Comparison of ENCODE assay signal across 9 cellular contexts in the genomic region with DNA sequence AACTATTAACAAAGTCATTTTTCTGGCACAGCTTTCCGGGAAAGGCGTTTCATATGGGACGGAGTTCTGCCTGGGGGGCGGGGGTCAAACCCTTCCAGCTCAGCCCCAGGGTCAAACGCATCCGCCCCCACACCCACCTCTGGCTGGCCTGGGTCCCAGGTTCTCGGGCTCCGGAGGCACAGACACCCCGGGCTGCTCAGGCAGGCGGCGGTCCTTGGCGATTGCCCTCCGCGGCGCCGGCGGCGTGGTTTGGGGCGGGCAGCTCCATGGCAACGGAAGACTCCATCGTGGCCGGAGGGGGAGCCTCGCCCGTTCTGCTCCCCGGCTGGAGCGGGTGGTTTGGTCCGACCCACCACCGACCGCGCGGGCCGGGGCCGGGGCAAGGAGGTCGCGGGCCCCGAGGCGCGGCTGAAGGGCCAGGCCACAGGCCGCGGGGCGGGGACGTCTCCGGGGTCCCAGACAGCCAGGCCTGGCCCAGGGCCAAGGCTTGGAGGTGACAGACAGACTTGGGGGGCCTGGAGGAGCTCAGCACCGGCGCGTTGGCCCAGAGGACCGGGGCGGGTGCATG. TPM values are rescaled to one million over a fixed set of nuclear protein-coding genes. Genes with fewer than 3 reads are reported as not detected.
DNase-seq lines count a peak whose midpoint lies in the region; ATAC-seq and TF ChIP-seq lines count a peak whose summit lies in the region.
"Had no signal": no experiment of that assay in that cellular context is flagged by ENCODE, and none has a peak within 500 bp of the region (broad histone marks: within the 10 kb centered on the region; RNA-seq: fewer than 3 reads in every experiment).

A gene with protein sequence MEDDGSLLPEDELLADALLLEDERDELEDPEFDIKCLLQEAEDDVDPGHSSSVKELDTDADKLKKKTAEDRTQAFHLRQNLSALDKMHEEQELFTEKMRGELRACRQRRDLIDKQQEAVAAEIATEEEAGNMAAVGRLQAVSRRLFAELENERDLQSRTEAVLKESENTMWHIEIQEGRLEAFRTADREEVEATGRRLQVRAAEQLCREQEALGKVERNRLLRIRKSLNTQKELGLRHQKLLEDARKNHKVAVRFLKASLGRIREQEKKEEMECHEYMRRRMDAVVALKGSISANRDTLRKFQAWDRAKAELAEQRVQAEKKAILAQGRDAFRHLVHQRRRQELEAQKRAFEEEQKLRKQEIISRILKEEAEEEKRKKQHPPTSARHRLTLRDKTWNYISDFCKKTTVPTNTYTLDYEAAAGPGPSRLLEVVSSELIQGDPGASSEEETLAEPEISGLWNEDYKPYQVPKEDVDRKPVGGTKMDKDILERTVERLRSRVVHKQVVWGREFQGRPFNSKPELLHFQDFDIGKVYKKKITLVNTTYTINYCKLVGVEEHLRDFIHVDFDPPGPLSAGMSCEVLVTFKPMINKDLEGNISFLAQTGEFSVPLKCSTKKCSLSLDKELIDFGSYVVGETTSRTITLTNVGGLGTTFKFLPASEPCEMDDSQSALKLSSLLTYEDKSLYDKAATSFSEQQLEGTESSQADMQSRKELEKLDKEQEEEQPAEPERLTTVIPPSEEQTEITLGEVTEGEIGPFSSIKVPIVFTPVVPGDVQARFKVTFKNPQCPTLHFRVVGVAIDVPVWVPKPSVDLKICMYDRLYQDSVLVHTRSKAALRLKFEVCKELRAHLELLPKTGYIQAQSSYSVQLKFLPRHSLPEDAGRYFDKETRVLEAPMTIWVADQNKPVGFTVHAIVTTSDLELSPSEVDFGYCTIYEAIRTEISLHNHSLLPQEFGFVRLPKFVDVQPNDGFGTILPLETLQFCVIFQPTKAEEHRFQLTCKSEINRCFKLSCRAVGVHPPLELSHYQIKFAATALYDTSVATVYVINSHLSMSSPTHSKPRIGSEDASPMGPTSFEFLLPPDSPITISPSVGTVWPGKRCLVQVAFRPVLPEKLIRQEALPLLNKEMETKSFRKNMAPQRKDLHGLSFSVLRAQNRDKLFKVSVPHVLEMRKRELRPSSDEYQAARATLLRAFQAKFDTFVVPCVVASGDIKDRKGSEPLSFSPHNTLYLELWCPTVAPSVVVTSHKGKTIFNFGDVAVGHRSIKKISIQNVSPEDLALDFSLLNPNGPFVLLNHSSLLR (N-terminal part only) (minus strand): TSS at position 223 of the 568 bp plus-strand sequence. CDS start 12,830 bp downstream, outside the sequence.

- H3K27ac ChIP-seq in RWPE2 (ENCODE audit: poor library complexity, severe bottlenecking): no peak within 1 kb of the TSS
- H3K27ac ChIP-seq in left ventricle myocardium inferior (replicated peaks): no peak within 1 kb of the TSS

- DNase-seq in NCI-H748 (lab: John Stamatoyannopoulos, UW; ENCODE audit: unreplicated experiment): peak; percentile 69
- DNase-seq in NCI-H748 treated with DMSO at 0.1 percent for 48 hours (lab: John Stamatoyannopoulos, UW): no peak
- peak; percentile 47 for DNase-seq in RWPE2 (ENCODE audit: low spot score)
- DNase-seq in left ventricle myocardium inferior: no peak
- no peak for DNase-seq in GM19240 (ENCODE audit: insufficient read length, low spot score)
- no peak for DNase-seq in NCI-H1694 (lab: John Stamatoyannopoulos, UW)
- DNase-seq in GM19238 (ENCODE audit: insufficient read length, low spot score): no peak
- DNase-seq: foreskin melanocyte had no signal

- TF ChIP-seq CTCF in RWPE2 (IDR thresholded peaks at IDR 0.05; ENCODE audit: poor library complexity, severe bottlenecking) (no peak), left ventricle myocardium inferior (IDR thresholded peaks at IDR 0.05; ENCODE audit: borderline replicate concordance) (no peak)

- H3K27me3 ChIP-seq in RWPE2 (ENCODE audit: insufficient read depth, poor library complexity, severe bottlenecking) (peaks cover 6% of the 10 kb centered on the region), left ventricle myocardium inferior (ENCODE audit: low read depth) (peaks cover 99% of the 10 kb centered on the region), skeletal muscle satellite cell (ENCODE audit: control insufficient read depth, insufficient read depth, low read length) (peaks cover 53% of the 10 kb centered on the region)

- peak; percentile 45; the same call in 2 of the 3 replicates for ATAC-seq in RWPE2 (ENCODE audit: low read depth)

- H3K4me1 ChIP-seq in RWPE2 (ENCODE audit: insufficient read depth, poor library complexity, severe bottlenecking): peaks cover 5% of the 10 kb centered on the region
- peaks cover 6% of the 10 kb centered on the region for H3K4me1 ChIP-seq in left ventricle myocardium inferior
- no peaks in the 10 kb centered on the region for H3K4me1 ChIP-seq in skeletal muscle satellite cell (ENCODE audit: control insufficient read depth, insufficient read depth, low read length)

- H3K9me3 ChIP-seq in RWPE2 (ENCODE audit: severe bottlenecking): no peaks in the 10 kb centered on the region
- no peaks in the 10 kb centered on the region for H3K9me3 ChIP-seq in left ventricle myocardium inferior (replicated peaks)
- no peaks in the 10 kb centered on the region for H3K9me3 ChIP-seq in skeletal muscle satellite cell (replicated peaks; ENCODE audit: low read length)

- H3K4me3 ChIP-seq in RWPE2 (ENCODE audit: severe bottlenecking) (peak within 1 kb of the TSS; percentile 2), left ventricle myocardium inferior (peak within 1 kb of the TSS; percentile 17), skeletal muscle satellite cell (ENCODE audit: low read length) (no peak within 1 kb of the TSS)

- intact Hi-C loops in left ventricle myocardium inferior (cut with micrococcal nuclease): no loop called here

- peak within 1 kb of the TSS; percentile 65 for H3K4me2 ChIP-seq in skeletal muscle satellite cell (ENCODE audit: low read length)

- H3K36me3 ChIP-seq in RWPE2 (ENCODE audit: low read depth): no peaks in the 10 kb centered on the region
- H3K36me3 ChIP-seq in left ventricle myocardium inferior: no peaks in the 10 kb centered on the region
- H3K36me3 ChIP-seq in skeletal muscle satellite cell (ENCODE audit: insufficient read depth, low read length): no peaks in the 10 kb centered on the region

- no peak within 1 kb of the TSS for H3K9ac ChIP-seq in skeletal muscle satellite cell (ENCODE audit: low read depth, low read length)

RNA-seq across cellular contexts. Expression of the gene that starts here (rescaled TPM):
- not detected for total RNA-seq in left ventricle myocardium inferior
- total RNA-seq in skeletal muscle satellite cell (2012; rRNA removed): not detected in 2 replicates

Comparison
In these comparisons a context has a peak if more than half of its experiments do, and no peak if none do; other contexts are left out.
1. DNase-seq: peak in NCI-H748 (single experiment) and RWPE2 (single experiment); none in NCI-H748 treated with DMSO at 0.1 percent for 48 hours (single experiment), left ventricle myocardium inferior (single experiment), GM19240 (single experiment), NCI-H1694 (single experiment) and GM19238 (single experiment).